ENCODE assay signal across 25 cellular contexts in genomic region chr17:58315281-58315711, GRCh38. TPM values are rescaled to one million over a fixed set of nuclear protein-coding genes. Genes with fewer than 3 reads are reported as not detected.
A peak's percentile ranks its signal among the peaks of the same experiment; 100 is the strongest.
DNase-seq lines count a peak whose midpoint lies in the region; ATAC-seq, FAIRE-seq and TF ChIP-seq lines count a peak whose summit lies in the region.
"Had no signal": no experiment of that assay in that cellular context is flagged by ENCODE, and none has a peak within 500 bp of the region (broad histone marks: within the 10 kb centered on the region; RNA-seq: fewer than 3 reads in every experiment).

No MANE protein-coding gene starts in this region.

- H3K4me3 ChIP-seq in DND-41 (ENCODE audit: low read depth in 1 of 2, low read length in 2 of 2) (no peak overlapping the region), pancreas (no peak overlapping the region)
- H3K4me3 ChIP-seq: body of pancreas, upper lobe of left lung had no signal

- H3K27ac Mint-ChIP-seq in activated T-cell treated with anti-CD3 and anti-CD28 coated beads, Interleukin-2, amount 50 U/mL, for 24 hours = peak overlapping the region; percentile 66
- peak overlapping the region; percentile 2 for H3K27ac Mint-ChIP-seq in activated T-helper 1 cell treated with anti-CD3 and anti-CD28 coated beads, Interleukin-12 subunit alpha, Interleukin-12 subunit beta, Interleukin-2, Interleukin-4 antibody, amounts not matched to agents 30 ng/mL and 10 ng/mL and 1 ng/mL, durations not matched to agents 14 hours and 24 hours and 36 hours
- H3K27ac Mint-ChIP-seq: activated naive CD8-positive, alpha-beta T cell treated with anti-CD3 and anti-CD28 coated beads for 36 hours had no signal

- intact Hi-C loops in activated T-helper 1 cell treated with anti-CD3 and anti-CD28 coated beads, Interleukin-12 subunit alpha, Interleukin-12 subunit beta, Interleukin-2, Interleukin-4 antibody, amounts not matched to agents 30 ng/mL and 10 ng/mL and 1 ng/mL, durations not matched to agents 14 hours and 24 hours and 36 hours (cut with micrococcal nuclease) = no loop called here
- intact Hi-C loops in pancreas (cut with DNase I) = no loop called here

- no peak overlapping the region for H2AFZ ChIP-seq in DND-41 (ENCODE audit: low read depth, low read length)

- no peaks in the 10 kb centered on the region for H3K27me3 ChIP-seq in DND-41 (ENCODE audit: insufficient read depth, low read length, poor library complexity)
- no peaks in the 10 kb centered on the region for H3K27me3 ChIP-seq in pancreas
- H3K27me3 ChIP-seq: body of pancreas, upper lobe of left lung had no signal

- no peak for ATAC-seq in DND-41 (ENCODE audit: insufficient read depth, low read depth)
- ATAC-seq in pancreas = no peak
- ATAC-seq in GM19351 (IDR thresholded peaks at IDR 0.05; ENCODE audit: unreplicated experiment) = no peak
- ATAC-seq: body of pancreas; stimulated activated naive CD8-positive, alpha-beta T cell treated with anti-CD3 and anti-CD28 coated beads, Interleukin-15, Interleukin-2, amounts not matched to agents 100 U/mL and 50 U/mL, for 24 hours had no signal

- H3K36me3 ChIP-seq in DND-41 (ENCODE audit: insufficient read depth, low read length) (peaks cover 2% of the 10 kb centered on the region; the same call in 1 of the 2 replicates), pancreas (no peaks in the 10 kb centered on the region)
- H3K36me3 ChIP-seq: upper lobe of left lung had no signal

- no peak for DNase-seq in activated T-cell treated with anti-CD3 and anti-CD28 coated beads, Interleukin-2, amount 50 U/mL, for 24 hours
- DNase-seq in activated T-cell treated with anti-CD3 and anti-CD28 coated beads, Interleukin-2, amount 50 U/mL, for 48 hours = no peak
- peak; percentile 4 for DNase-seq in DND-41
- no peak for DNase-seq in activated T-helper 1 cell treated with anti-CD3 and anti-CD28 coated beads, Interleukin-12 subunit alpha, Interleukin-12 subunit beta, Interleukin-2, Interleukin-4 antibody, amounts not matched to agents 30 ng/mL and 10 ng/mL and 1 ng/mL, durations not matched to agents 14 hours and 24 hours and 36 hours (ENCODE audit: low spot score)
- peak in 4 of 6 donors; percentile 1 to 20 (median 10) for DNase-seq in pancreas
- DNase-seq in GM03348 (ENCODE audit: low spot score) = no peak
- no peak for DNase-seq in NCI-H345 (lab: John Stamatoyannopoulos, UW)
- DNase-seq: activated naive CD8-positive, alpha-beta T cell treated with anti-CD3 and anti-CD28 coated beads for 36 hours; CD4-positive, alpha-beta memory T cell; cortex of kidney; DMS53; GOT3; hypothalamus; mesendoderm; NCI-H1436; NCI-H2227 treated with DMSO at 0.1 percent for 48 hours; retina; stimulated activated naive CD8-positive, alpha-beta T cell treated with anti-CD3 and anti-CD28 coated beads, Interleukin-15, Interleukin-2, amounts not matched to agents 100 U/mL and 50 U/mL, for 24 hours; upper lobe of left lung had no signal

- no peak for FAIRE-seq in pancreas (lab: Jason Lieb, UNC)
- FAIRE-seq: GM18507 had no signal

- H3K9ac ChIP-seq in DND-41 (ENCODE audit: low read depth, low read length) = no peak overlapping the region

- no peak overlapping the region for H3K4me3 Mint-ChIP-seq in activated T-cell treated with anti-CD3 and anti-CD28 coated beads, Interleukin-2, amount 50 U/mL, for 24 hours
- no peak overlapping the region for H3K4me3 Mint-ChIP-seq in activated T-helper 1 cell treated with anti-CD3 and anti-CD28 coated beads, Interleukin-12 subunit alpha, Interleukin-12 subunit beta, Interleukin-2, Interleukin-4 antibody, amounts not matched to agents 30 ng/mL and 10 ng/mL and 1 ng/mL, durations not matched to agents 14 hours and 24 hours and 36 hours
- H3K4me3 Mint-ChIP-seq: activated naive CD8-positive, alpha-beta T cell treated with anti-CD3 and anti-CD28 coated beads for 36 hours; CD4-positive, alpha-beta memory T cell; neural crest cell had no signal

- H3K27me3 Mint-ChIP-seq in activated T-cell treated with anti-CD3 and anti-CD28 coated beads, Interleukin-2, amount 50 U/mL, for 24 hours = no peaks in the 10 kb centered on the region
- no peaks in the 10 kb centered on the region for H3K27me3 Mint-ChIP-seq in activated T-helper 1 cell treated with anti-CD3 and anti-CD28 coated beads, Interleukin-12 subunit alpha, Interleukin-12 subunit beta, Interleukin-2, Interleukin-4 antibody, amounts not matched to agents 30 ng/mL and 10 ng/mL and 1 ng/mL, durations not matched to agents 14 hours and 24 hours and 36 hours (ENCODE audit: insufficient read depth)
- H3K27me3 Mint-ChIP-seq: activated naive CD8-positive, alpha-beta T cell treated with anti-CD3 and anti-CD28 coated beads for 36 hours; CD4-positive, alpha-beta memory T cell had no signal

- no peak overlapping the region for H3K4me2 ChIP-seq in DND-41 (ENCODE audit: insufficient read depth, low read length)

- peaks cover 24% of the 10 kb centered on the region for H3K4me1 Mint-ChIP-seq in activated T-cell treated with anti-CD3 and anti-CD28 coated beads, Interleukin-2, amount 50 U/mL, for 24 hours (ENCODE audit: low read depth)
- peaks cover 28% of the 10 kb centered on the region for H3K4me1 Mint-ChIP-seq in activated T-helper 1 cell treated with anti-CD3 and anti-CD28 coated beads, Interleukin-12 subunit alpha, Interleukin-12 subunit beta, Interleukin-2, Interleukin-4 antibody, amounts not matched to agents 30 ng/mL and 10 ng/mL and 1 ng/mL, durations not matched to agents 14 hours and 24 hours and 36 hours (ENCODE audit: low read depth)

- peaks cover 49% of the 10 kb centered on the region for H3K36me3 Mint-ChIP-seq in activated T-cell treated with anti-CD3 and anti-CD28 coated beads, Interleukin-2, amount 50 U/mL, for 24 hours (ENCODE audit: low read depth)
- H3K36me3 Mint-ChIP-seq in activated T-helper 1 cell treated with anti-CD3 and anti-CD28 coated beads, Interleukin-12 subunit alpha, Interleukin-12 subunit beta, Interleukin-2, Interleukin-4 antibody, amounts not matched to agents 30 ng/mL and 10 ng/mL and 1 ng/mL, durations not matched to agents 14 hours and 24 hours and 36 hours (ENCODE audit: low read depth) = peaks cover 35% of the 10 kb centered on the region
- H3K36me3 Mint-ChIP-seq: activated naive CD8-positive, alpha-beta T cell treated with anti-CD3 and anti-CD28 coated beads for 36 hours had no signal

- no peaks in the 10 kb centered on the region for H3K9me3 ChIP-seq in DND-41 (ENCODE audit: insufficient read depth, low read length, severe bottlenecking)
- no peaks in the 10 kb centered on the region for H3K9me3 ChIP-seq in pancreas
- H3K9me3 ChIP-seq: body of pancreas, upper lobe of left lung had no signal

- H3K4me1 ChIP-seq in DND-41 (ENCODE audit: insufficient read depth, low read length) (no peaks in the 10 kb centered on the region), pancreas (no peaks in the 10 kb centered on the region)
- H3K4me1 ChIP-seq: body of pancreas, upper lobe of left lung had no signal

- H3K27ac ChIP-seq in DND-41 (ENCODE audit: low read length) (no peak overlapping the region), pancreas (no peak overlapping the region)
- H3K27ac ChIP-seq: body of pancreas, upper lobe of left lung had no signal

- WGBS in pancreas, 2 donors = 90 to 92% methylated on average over 6 of the region's 6 CpGs

- no peaks in the 10 kb centered on the region for H3K79me2 ChIP-seq in DND-41 (ENCODE audit: insufficient read depth, low read length)

- no peaks in the 10 kb centered on the region for H3K9me3 Mint-ChIP-seq in activated T-cell treated with anti-CD3 and anti-CD28 coated beads, Interleukin-2, amount 50 U/mL, for 24 hours
- H3K9me3 Mint-ChIP-seq in activated T-helper 1 cell treated with anti-CD3 and anti-CD28 coated beads, Interleukin-12 subunit alpha, Interleukin-12 subunit beta, Interleukin-2, Interleukin-4 antibody, amounts not matched to agents 30 ng/mL and 10 ng/mL and 1 ng/mL, durations not matched to agents 14 hours and 24 hours and 36 hours = no peaks in the 10 kb centered on the region
- H3K9me3 Mint-ChIP-seq: activated naive CD8-positive, alpha-beta T cell treated with anti-CD3 and anti-CD28 coated beads for 36 hours; CD4-positive, alpha-beta memory T cell; neural crest cell had no signal

- no peak for TF ChIP-seq CTCF in DND-41 (IDR thresholded peaks at IDR 0.05; ENCODE audit: borderline replicate concordance, extremely low read depth, low read length, poor library complexity, severe bottlenecking)
- TF ChIP-seq CTCF in pancreas (IDR thresholded peaks at IDR 0.05) = no peak

- H4K20me1 ChIP-seq in DND-41 (ENCODE audit: insufficient read depth, low read length) = no peaks in the 10 kb centered on the region

RNA-seq across cellular contexts. Expression of gene TSPOAP1, which starts 13.3 kb away (rescaled TPM):
- total RNA-seq in activated T-helper 1 cell treated with anti-CD3 and anti-CD28 coated beads, Interleukin-12 subunit alpha, Interleukin-12 subunit beta, Interleukin-2, Interleukin-4 antibody, amounts not matched to agents 30 ng/mL and 10 ng/mL and 1 ng/mL, durations not matched to agents 14 hours and 24 hours and 36 hours = 31.4 and 35.1 TPM in 2 replicates
- 10 to 100 TPM in 4 of 6 donors, 1 to 10 TPM in 2; 7.0 to 19.6 (median 12.9) TPM for total RNA-seq in pancreas
- polyA plus RNA-seq in pancreas = 10 to 100 TPM; 56.7 to 90.2 TPM

RNA-seq across cellular contexts. Expression of gene MPO, which starts 34.6 kb away (rescaled TPM):
- total RNA-seq in activated T-helper 1 cell treated with anti-CD3 and anti-CD28 coated beads, Interleukin-12 subunit alpha, Interleukin-12 subunit beta, Interleukin-2, Interleukin-4 antibody, amounts not matched to agents 30 ng/mL and 10 ng/mL and 1 ng/mL, durations not matched to agents 14 hours and 24 hours and 36 hours = not detected in 2 replicates
- under 1 TPM; 0.03 to 0.28 (median 0.09) TPM for total RNA-seq in pancreas
- under 1 TPM in 1 of 2 donors, not detected in 1; 0.19 TPM for polyA plus RNA-seq in pancreas
- total RNA-seq: activated naive CD8-positive, alpha-beta T cell treated with anti-CD3 and anti-CD28 coated beads for 36 hours; body of pancreas; CD4-positive, alpha-beta memory T cell; M059J; neural crest cell had no signal
- polyA plus RNA-seq: AG04450; CD4-positive, alpha-beta memory T cell had no signal

RNA-seq across cellular contexts. Expression of gene SUPT4H1, which starts 36.7 kb away (rescaled TPM):
- 138 and 142 TPM in 2 replicates for total RNA-seq in activated T-helper 1 cell treated with anti-CD3 and anti-CD28 coated beads, Interleukin-12 subunit alpha, Interleukin-12 subunit beta, Interleukin-2, Interleukin-4 antibody, amounts not matched to agents 30 ng/mL and 10 ng/mL and 1 ng/mL, durations not matched to agents 14 hours and 24 hours and 36 hours
- 10 to 100 TPM; 14.1 to 43.7 (median 26.5) TPM for total RNA-seq in pancreas
- polyA plus RNA-seq in pancreas = 10 to 100 TPM; 23.3 to 42.3 TPM

Comparison
In these comparisons a context has a peak if more than half of its experiments do, and no peak if none do; other contexts are left out.
1. DNase-seq: peak in DND-41 (single experiment) and pancreas (4 of 6); none in activated T-cell treated with anti-CD3 and anti-CD28 coated beads, Interleukin-2, amount 50 U/mL, for 24 hours (single experiment), activated T-cell treated with anti-CD3 and anti-CD28 coated beads, Interleukin-2, amount 50 U/mL, for 48 hours (0 of 2), activated T-helper 1 cell treated with anti-CD3 and anti-CD28 coated beads, Interleukin-12 subunit alpha, Interleukin-12 subunit beta, Interleukin-2, Interleukin-4 antibody, amounts not matched to agents 30 ng/mL and 10 ng/mL and 1 ng/mL, durations not matched to agents 14 hours and 24 hours and 36 hours (single experiment), GM03348 (single experiment) and NCI-H345 (single experiment).